In genomic region chrX:68647156-68647957, GRCh38 we compare ENCODE assay signal across 8 cellular contexts. TPM values are rescaled to one million over a fixed set of nuclear protein-coding genes. Genes with fewer than 3 reads are reported as not detected.
DNase-seq lines count a peak whose midpoint lies in the region; ATAC-seq and TF ChIP-seq lines count a peak whose summit lies in the region.

A gene with protein sequence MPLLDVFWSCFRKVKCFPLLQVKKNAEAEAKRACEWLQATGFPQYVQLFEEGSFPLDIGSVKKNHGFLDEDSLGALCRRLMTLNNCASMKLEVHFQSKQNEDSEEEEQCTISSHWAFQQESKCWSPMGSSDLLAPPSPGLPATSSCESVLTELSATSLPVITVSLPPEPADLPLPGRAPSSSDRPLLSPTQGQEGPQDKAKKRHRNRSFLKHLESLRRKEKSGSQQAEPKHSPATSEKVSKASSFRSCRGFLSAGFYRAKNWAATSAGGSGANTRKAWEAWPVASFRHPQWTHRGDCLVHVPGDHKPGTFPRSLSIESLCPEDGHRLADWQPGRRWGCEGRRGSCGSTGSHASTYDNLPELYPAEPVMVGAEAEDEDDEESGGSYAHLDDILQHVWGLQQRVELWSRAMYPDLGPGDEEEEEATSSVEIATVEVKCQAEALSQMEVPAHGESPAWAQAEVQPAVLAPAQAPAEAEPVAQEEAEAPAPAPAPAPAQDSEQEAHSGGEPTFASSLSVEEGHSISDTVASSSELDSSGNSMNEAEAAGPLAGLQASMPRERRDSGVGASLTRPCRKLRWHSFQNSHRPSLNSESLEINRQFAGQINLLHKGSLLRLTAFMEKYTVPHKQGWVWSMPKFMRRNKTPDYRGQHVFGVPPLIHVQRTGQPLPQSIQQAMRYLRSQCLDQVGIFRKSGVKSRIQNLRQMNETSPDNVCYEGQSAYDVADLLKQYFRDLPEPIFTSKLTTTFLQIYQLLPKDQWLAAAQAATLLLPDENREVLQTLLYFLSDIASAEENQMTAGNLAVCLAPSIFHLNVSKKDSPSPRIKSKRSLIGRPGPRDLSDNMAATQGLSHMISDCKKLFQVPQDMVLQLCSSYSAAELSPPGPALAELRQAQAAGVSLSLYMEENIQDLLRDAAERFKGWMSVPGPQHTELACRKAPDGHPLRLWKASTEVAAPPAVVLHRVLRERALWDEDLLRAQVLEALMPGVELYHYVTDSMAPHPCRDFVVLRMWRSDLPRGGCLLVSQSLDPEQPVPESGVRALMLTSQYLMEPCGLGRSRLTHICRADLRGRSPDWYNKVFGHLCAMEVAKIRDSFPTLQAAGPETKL (plus strand): TSS chrX:68647666. CDS start chrX:68647883, 217 bp downstream.

- no peaks in the 10 kb centered on the region for H3K9me3 Mint-ChIP-seq in Calu3 (ENCODE audit: low read depth, unreplicated experiment)
- no peaks in the 10 kb centered on the region for H3K9me3 Mint-ChIP-seq in activated CD8-positive, alpha-beta T cell treated with anti-CD3 and anti-CD28 coated beads, Interleukin-2, amount 10 ng/mL, durations not matched to agents 7 days and 5 days (ENCODE audit: insufficient read depth)

- 13% methylated on average over 19 of the region's 40 CpGs for WGBS in SK-N-SH (ENCODE audit: low lambda C conversion rate)

- H3F3A ChIP-seq in SK-N-SH (replicated peaks; ENCODE audit: insufficient read depth) = no peaks in the 10 kb centered on the region

- peak within 1 kb of the TSS; percentile 55 for H3K9ac ChIP-seq in SK-N-SH

- no peaks in the 10 kb centered on the region; the same call in 1 of the 2 replicates for H3K27me3 ChIP-seq in SK-N-SH (ENCODE audit: insufficient read depth)

- POLR2A ChIA-PET in SK-N-SH (lab: Yijun Ruan, JAX) = interaction anchor here (0.6 kb wide), 1 partner anchor 1382 kb away, joined by 3 read pairs; no protein-coding TSS in a partner anchor
- POLR2A ChIA-PET in activated CD8-positive, alpha-beta T cell treated with anti-CD3 and anti-CD28 coated beads, Interleukin-2, amount 10 ng/mL, durations not matched to agents 7 days and 5 days (lab: Charles Lee) = no interaction called here

- H2AFZ ChIP-seq in SK-N-SH (ENCODE audit: low read depth) = peak within 1 kb of the TSS; percentile 65; the same call in 1 of the 2 replicates

- no peaks in the 10 kb centered on the region for H4K20me1 ChIP-seq in SK-N-SH (ENCODE audit: insufficient read depth)

- H3K36me3 Mint-ChIP-seq in Calu3 (ENCODE audit: insufficient read depth, unreplicated experiment) = no peaks in the 10 kb centered on the region
- H3K36me3 Mint-ChIP-seq in activated CD8-positive, alpha-beta T cell treated with anti-CD3 and anti-CD28 coated beads, Interleukin-2, amount 10 ng/mL, durations not matched to agents 7 days and 5 days (ENCODE audit: low read depth) = no peaks in the 10 kb centered on the region

- intact Hi-C loops in Calu3 (cut with micrococcal nuclease; ENCODE audit: unreplicated experiment) = no loop called here
- intact Hi-C loops in posterior vena cava (cut with DNase I) = no loop called here

- no peaks in the 10 kb centered on the region for H3K9me2 ChIP-seq in SK-N-SH

- ATAC-seq in activated CD8-positive, alpha-beta T cell treated with anti-CD3 and anti-CD28 coated beads, Interleukin-2, amount 10 ng/mL, durations not matched to agents 7 days and 5 days = no peak
- no peak for ATAC-seq in HG02588 (IDR thresholded peaks at IDR 0.05; ENCODE audit: unreplicated experiment)

- no peak for TF ChIP-seq CTCF in Calu3 (IDR thresholded peaks at IDR 0.05; ENCODE audit: unreplicated experiment)
- peak; percentile 29; the same call in 1 of the 2 replicates for TF ChIP-seq CTCF in SK-N-SH (IDR thresholded peaks at IDR 0.05)
- TF ChIP-seq CTCF in GM13977 (IDR thresholded peaks at IDR 0.05; ENCODE audit: extremely low read depth, insufficient read depth, missing control alignments) = no peak

- peak within 1 kb of the TSS; percentile 28 for H3K4me3 Mint-ChIP-seq in Calu3 (ENCODE audit: low read depth, unreplicated experiment)
- H3K4me3 Mint-ChIP-seq in activated CD8-positive, alpha-beta T cell treated with anti-CD3 and anti-CD28 coated beads, Interleukin-2, amount 10 ng/mL, durations not matched to agents 7 days and 5 days = no peak within 1 kb of the TSS

- peaks cover 7% of the 10 kb centered on the region for H3K4me1 Mint-ChIP-seq in Calu3 (ENCODE audit: low read depth, unreplicated experiment)
- no peaks in the 10 kb centered on the region for H3K4me1 Mint-ChIP-seq in activated CD8-positive, alpha-beta T cell treated with anti-CD3 and anti-CD28 coated beads, Interleukin-2, amount 10 ng/mL, durations not matched to agents 7 days and 5 days (ENCODE audit: low read depth)

- H3K79me2 ChIP-seq in SK-N-SH (ENCODE audit: insufficient read depth) = 0 out of 2 replicates have a peak, but pooled peaks cover 6% of the 10 kb centered on the region

- H3K27ac Mint-ChIP-seq in Calu3 (ENCODE audit: unreplicated experiment) = no peak within 1 kb of the TSS
- H3K27ac Mint-ChIP-seq in activated CD8-positive, alpha-beta T cell treated with anti-CD3 and anti-CD28 coated beads, Interleukin-2, amount 10 ng/mL, durations not matched to agents 7 days and 5 days = no peak within 1 kb of the TSS

- H3K4me1 ChIP-seq in SK-N-SH (ENCODE audit: control insufficient read depth in 1 of 2, insufficient read depth in 2 of 2, low read depth in 1 of 2, low read length in 1 of 2) = no peaks in the 10 kb centered on the region

- 0 out of 4 replicates have a peak within 1 kb of the TSS, but pooled peaks of 1 of the 2 experiments have one; percentile 32 for H3K27ac ChIP-seq in SK-N-SH (ENCODE audit: low read depth in 2 of 2, low read length in 1 of 2)

- H3K4me3 ChIP-seq in SK-N-SH (ENCODE audit: low read depth in 2 of 2, low read length in 1 of 2) = peak within 1 kb of the TSS; percentile 42 to 57

- CTCF ChIA-PET in Calu3 (lab: Charles Lee) (no interaction called here), SK-N-SH (lab: Yijun Ruan, JAX) (interaction anchor here (1.5 kb wide), 1 partner anchor 11 kb away, joined by 3 read pairs; no protein-coding TSS in a partner anchor)
- CTCF ChIA-PET in activated CD8-positive, alpha-beta T cell treated with anti-CD3 and anti-CD28 coated beads, Interleukin-2, amount 10 ng/mL, durations not matched to agents 7 days and 5 days (lab: Charles Lee) = no interaction called here

- no peak for TF ChIP-seq EP300 in SK-N-SH (IDR thresholded peaks at IDR 0.05; ENCODE audit: borderline replicate concordance in 1 of 2, low read depth in 1 of 2, low read length in 1 of 2)

- H3K4me2 ChIP-seq in SK-N-SH = peak within 1 kb of the TSS; percentile 74

- no peak for TF ChIP-seq RAD21 in SK-N-SH (IDR thresholded peaks at IDR 0.05; ENCODE audit: low read length)

- peaks cover 15% of the 10 kb centered on the region for H3K27me3 Mint-ChIP-seq in Calu3 (ENCODE audit: unreplicated experiment)
- peaks cover 5% of the 10 kb centered on the region for H3K27me3 Mint-ChIP-seq in activated CD8-positive, alpha-beta T cell treated with anti-CD3 and anti-CD28 coated beads, Interleukin-2, amount 10 ng/mL, durations not matched to agents 7 days and 5 days (ENCODE audit: low read depth)

- H3K9me3 ChIP-seq in SK-N-SH = no peaks in the 10 kb centered on the region

- DNase-seq in Calu3 (peak; percentile 63), SK-N-SH (peak; percentile 75), glomerular endothelial cell (ENCODE audit: extremely low read depth, low read depth, low spot score) (no peak), posterior vena cava (ENCODE audit: low spot score) (peak; percentile 80), GOT3 (lab: John Stamatoyannopoulos, UW) (no peak), GM13977 (ENCODE audit: low spot score) (no peak)
- DNase-seq in activated CD8-positive, alpha-beta T cell treated with anti-CD3 and anti-CD28 coated beads, Interleukin-2, amount 10 ng/mL, durations not matched to agents 7 days and 5 days = no peak

- no TSS peak for BruUV-seq in Calu3 (replicated peaks; lab: Mats Ljungman, UMichigan)

- in situ Hi-C loops in GM13977 (cut with MboI; ENCODE audit: low pct_unique_long_range_greater_than_20kb, low sequenced_read_pairs, unreplicated experiment) = no loop called here

- no peaks in the 10 kb centered on the region for H3K36me3 ChIP-seq in SK-N-SH (replicated peaks in 1 of 2; ENCODE audit: control insufficient read depth in 1 of 2, insufficient read depth in 2 of 2, low read length in 1 of 2)

TF ChIP-seq in SK-N-SH, 30 proteins besides CTCF, POLR2A, EP300 and RAD21:
- TF ChIP-seq MXI1 (IDR thresholded peaks at IDR 0.05; ENCODE audit: low read depth, low read length) (no peak), RXRA (IDR thresholded peaks at IDR 0.05; ENCODE audit: borderline replicate concordance, low read depth) (no peak), JUND (IDR thresholded peaks at IDR 0.05) (no peak), FOXM1 (IDR thresholded peaks at IDR 0.05; ENCODE audit: low read depth) (peak; percentile 51; the same call in 1 of the 2 replicates)

RNA-seq across cellular contexts. Expression of the gene that starts here (rescaled TPM):
- total RNA-seq in Calu3 (2022) (0.45 and 0.47 TPM in 2 replicates), glomerular endothelial cell (7.5 and 12.7 TPM in 2 replicates), posterior vena cava (10 to 100 TPM in 1 of 2 donors, 1 to 10 TPM in 1; 9.1 to 14.1 TPM)
- 2.6 TPM in 2 replicates for polyA plus RNA-seq in SK-N-SH (2012; rRNA removed)
- 1.0 and 1.9 TPM in 2 replicates for polyA plus RNA-seq in SK-N-SH (2012; cell fraction: cytosol; rRNA removed)
- polyA plus RNA-seq in SK-N-SH (2012; cell fraction: nucleus; rRNA removed) = 5.5 and 5.6 TPM in 2 replicates
- total RNA-seq in activated CD8-positive, alpha-beta T cell treated with anti-CD3 and anti-CD28 coated beads, Interleukin-2, amount 10 ng/mL, durations not matched to agents 7 days and 5 days = under 1 TPM; 0.34 to 0.55 TPM

Comparison
In these comparisons a context has a peak if more than half of its experiments do, and no peak if none do; other contexts are left out.
1. Peak in DNase-seq in Calu3; RNA of the gene not detected or under 1 TPM.
2. DNase-seq: peak in SK-N-SH (single experiment) and posterior vena cava (single experiment); none in glomerular endothelial cell (single experiment), activated CD8-positive, alpha-beta T cell treated with anti-CD3 and anti-CD28 coated beads, Interleukin-2, amount 10 ng/mL, durations not matched to agents 7 days and 5 days (single experiment), GOT3 (single experiment) and GM13977 (single experiment).